In genomic region chr1:162151900-162152829, GRCh38 we compare ENCODE assay signal across 1 cellular context.
TF ChIP-seq lines count a peak whose summit lies in the region.

No MANE protein-coding gene starts in this region.

TF ChIP-seq in K562, 482 proteins besides CTCF, POLR2A, EP300 and RAD21 (continued from another document and continues in another):
- TF ChIP-seq SMAD1 (IDR thresholded peaks at IDR 0.05; ENCODE audit: low read depth, low read length, partially characterized antibody) (no peak), THAP12 (CRISPR knock-in tag; IDR thresholded peaks at IDR 0.05) (no peak), GABPB2 (CRISPR knock-in tag; conservative IDR thresholded peaks at IDR 0.05) (no peak), ZNF134 (CRISPR knock-in tag; conservative IDR thresholded peaks at IDR 0.05) (no peak), XRCC5 (IDR thresholded peaks at IDR 0.05; ENCODE audit: low read depth, low read length) (no peak), CAMTA2 (CRISPR knock-in tag; conservative IDR thresholded peaks at IDR 0.05) (no peak), BACH1 (tag; IDR thresholded peaks at IDR 0.05) (no peak), KLF13 (tag; IDR thresholded peaks at IDR 0.05; ENCODE audit: borderline replicate concordance, low read depth) (no peak), TCF7 (IDR thresholded peaks at IDR 0.05; ENCODE audit: borderline replicate concordance) (no peak), TEAD1 (CRISPR knock-in tag; IDR thresholded peaks at IDR 0.05) (peak in 1 of 2 experiments; percentile 54; a peak in 1 of 4 replicates), PREB (CRISPR knock-in tag; IDR thresholded peaks at IDR 0.05) (no peak), MTA3 (IDR thresholded peaks at IDR 0.05; ENCODE audit: borderline replicate concordance) (no peak), FOXA3 (CRISPR knock-in tag; conservative IDR thresholded peaks at IDR 0.05 in 1 of 2, IDR thresholded peaks at IDR 0.05 in 1 of 2) (peak in 1 of 2 experiments; percentile 46; a peak in 1 of 4 replicates), WHSC1 (IDR thresholded peaks at IDR 0.05; ENCODE audit: low read length) (no peak), ZNF274 (IDR thresholded peaks at IDR 0.05; ENCODE audit: borderline replicate concordance, low read depth, low read length) (no peak), NKRF (IDR thresholded peaks at IDR 0.05; ENCODE audit: borderline replicate concordance) (no peak), ZNF263 (CRISPR knock-in tag; IDR thresholded peaks at IDR 0.05; ENCODE audit: borderline replicate concordance) (0 out of 2 replicates have a peak, but pooled peaks have one; percentile 44), NR3C1 (CRISPR knock-in tag; IDR thresholded peaks at IDR 0.05) (no peak), UBTF (IDR thresholded peaks at IDR 0.05; ENCODE audit: borderline replicate concordance in 1 of 2, low read depth in 2 of 2, low read length in 2 of 2) (no peak), CEBPB (tag; IDR thresholded peaks at IDR 0.05) (peak; percentile 87), ESRRA (IDR thresholded peaks at IDR 0.05; ENCODE audit: borderline replicate concordance, low read depth) (no peak), KLF6 (CRISPR knock-in tag; IDR thresholded peaks at IDR 0.05; ENCODE audit: borderline replicate concordance) (no peak), HNRNPH1 (optimal IDR thresholded peaks at IDR 0.05; ENCODE audit: low read depth, low read length) (no peak), E2F3 (CRISPR knock-in tag; IDR thresholded peaks at IDR 0.05) (no peak), TFAP4 (CRISPR knock-in tag; IDR thresholded peaks at IDR 0.05; ENCODE audit: borderline replicate concordance) (peak; percentile 72; the same call in 1 of the 2 replicates), ZNF253 (CRISPR knock-in tag; conservative IDR thresholded peaks at IDR 0.05) (no peak), ATF7 (IDR thresholded peaks at IDR 0.05) (peak; percentile 88), KDM1A (IDR thresholded peaks at IDR 0.05) (peak in 1 of 2 experiments; percentile 19; a peak in 1 of 4 replicates), MED1 (CRISPR knock-in tag; IDR thresholded peaks at IDR 0.05; ENCODE audit: borderline replicate concordance) (no peak), RBM17 (IDR thresholded peaks at IDR 0.05; ENCODE audit: borderline replicate concordance, low read depth, low read length) (no peak), FUS (optimal IDR thresholded peaks at IDR 0.05; ENCODE audit: low read depth, low read length) (no peak), JUNB (CRISPR knock-in tag; conservative IDR thresholded peaks at IDR 0.05) (no peak), CBX2 (IDR thresholded peaks at IDR 0.05; ENCODE audit: insufficient read depth, low read length, poor library complexity, severe bottlenecking) (no peak), HDAC1 (IDR thresholded peaks at IDR 0.05) (no peak), ZBTB1 (CRISPR knock-in tag; IDR thresholded peaks at IDR 0.05; ENCODE audit: borderline replicate concordance, low read depth) (no peak), THRAP3 (IDR thresholded peaks at IDR 0.05; ENCODE audit: borderline replicate concordance) (no peak), SIX5 (IDR thresholded peaks at IDR 0.05; ENCODE audit: borderline replicate concordance in 1 of 2, insufficient read depth in 1 of 2, low read depth in 1 of 2, low read length in 2 of 2) (no peak), ARNT (IDR thresholded peaks at IDR 0.05) (no peak), FOXK1 (CRISPR knock-in tag; IDR thresholded peaks at IDR 0.05; ENCODE audit: borderline replicate concordance) (no peak), ATF1 (CRISPR knock-in tag; IDR thresholded peaks at IDR 0.05) (no peak), ATF1 (tag; IDR thresholded peaks at IDR 0.05) (0 out of 2 replicates have a peak, but pooled peaks have one; percentile 19), ELF2 (CRISPR knock-in tag; IDR thresholded peaks at IDR 0.05) (no peak), SMARCA5 (IDR thresholded peaks at IDR 0.05) (no peak), CEBPG (CRISPR knock-in tag; IDR thresholded peaks at IDR 0.05) (peak; percentile 90), CEBPG (tag; conservative IDR thresholded peaks at IDR 0.05 in 1 of 2, IDR thresholded peaks at IDR 0.05 in 1 of 2) (peak; percentile 95 to 96), MYNN (IDR thresholded peaks at IDR 0.05) (no peak), MYNN (CRISPR knock-in tag; IDR thresholded peaks at IDR 0.05) (no peak), SAFB (IDR thresholded peaks at IDR 0.05; ENCODE audit: borderline replicate concordance, low read depth, low read length) (no peak), SRF (CRISPR knock-in tag; IDR thresholded peaks at IDR 0.05) (no peak), ARID1B (IDR thresholded peaks at IDR 0.05) (no peak), ARID3B (CRISPR knock-in tag; IDR thresholded peaks at IDR 0.05; ENCODE audit: borderline replicate concordance) (no peak), EWSR1 (IDR thresholded peaks at IDR 0.05; ENCODE audit: borderline replicate concordance, low read depth, partially characterized antibody) (no peak)
- TF ChIP-seq, protein P1, sequence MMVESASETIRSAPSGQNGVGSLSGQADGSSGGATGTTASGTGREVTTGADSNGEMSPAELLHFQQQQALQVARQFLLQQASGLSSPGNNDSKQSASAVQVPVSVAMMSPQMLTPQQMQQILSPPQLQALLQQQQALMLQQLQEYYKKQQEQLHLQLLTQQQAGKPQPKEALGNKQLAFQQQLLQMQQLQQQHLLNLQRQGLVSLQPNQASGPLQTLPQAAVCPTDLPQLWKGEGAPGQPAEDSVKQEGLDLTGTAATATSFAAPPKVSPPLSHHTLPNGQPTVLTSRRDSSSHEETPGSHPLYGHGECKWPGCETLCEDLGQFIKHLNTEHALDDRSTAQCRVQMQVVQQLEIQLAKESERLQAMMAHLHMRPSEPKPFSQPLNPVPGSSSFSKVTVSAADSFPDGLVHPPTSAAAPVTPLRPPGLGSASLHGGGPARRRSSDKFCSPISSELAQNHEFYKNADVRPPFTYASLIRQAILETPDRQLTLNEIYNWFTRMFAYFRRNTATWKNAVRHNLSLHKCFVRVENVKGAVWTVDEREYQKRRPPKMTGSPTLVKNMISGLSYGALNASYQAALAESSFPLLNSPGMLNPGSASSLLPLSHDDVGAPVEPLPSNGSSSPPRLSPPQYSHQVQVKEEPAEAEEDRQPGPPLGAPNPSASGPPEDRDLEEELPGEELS (CRISPR knock-in tag; IDR thresholded peaks at IDR 0.05; ENCODE audit: borderline replicate concordance): no peak
- TF ChIP-seq, protein P2, sequence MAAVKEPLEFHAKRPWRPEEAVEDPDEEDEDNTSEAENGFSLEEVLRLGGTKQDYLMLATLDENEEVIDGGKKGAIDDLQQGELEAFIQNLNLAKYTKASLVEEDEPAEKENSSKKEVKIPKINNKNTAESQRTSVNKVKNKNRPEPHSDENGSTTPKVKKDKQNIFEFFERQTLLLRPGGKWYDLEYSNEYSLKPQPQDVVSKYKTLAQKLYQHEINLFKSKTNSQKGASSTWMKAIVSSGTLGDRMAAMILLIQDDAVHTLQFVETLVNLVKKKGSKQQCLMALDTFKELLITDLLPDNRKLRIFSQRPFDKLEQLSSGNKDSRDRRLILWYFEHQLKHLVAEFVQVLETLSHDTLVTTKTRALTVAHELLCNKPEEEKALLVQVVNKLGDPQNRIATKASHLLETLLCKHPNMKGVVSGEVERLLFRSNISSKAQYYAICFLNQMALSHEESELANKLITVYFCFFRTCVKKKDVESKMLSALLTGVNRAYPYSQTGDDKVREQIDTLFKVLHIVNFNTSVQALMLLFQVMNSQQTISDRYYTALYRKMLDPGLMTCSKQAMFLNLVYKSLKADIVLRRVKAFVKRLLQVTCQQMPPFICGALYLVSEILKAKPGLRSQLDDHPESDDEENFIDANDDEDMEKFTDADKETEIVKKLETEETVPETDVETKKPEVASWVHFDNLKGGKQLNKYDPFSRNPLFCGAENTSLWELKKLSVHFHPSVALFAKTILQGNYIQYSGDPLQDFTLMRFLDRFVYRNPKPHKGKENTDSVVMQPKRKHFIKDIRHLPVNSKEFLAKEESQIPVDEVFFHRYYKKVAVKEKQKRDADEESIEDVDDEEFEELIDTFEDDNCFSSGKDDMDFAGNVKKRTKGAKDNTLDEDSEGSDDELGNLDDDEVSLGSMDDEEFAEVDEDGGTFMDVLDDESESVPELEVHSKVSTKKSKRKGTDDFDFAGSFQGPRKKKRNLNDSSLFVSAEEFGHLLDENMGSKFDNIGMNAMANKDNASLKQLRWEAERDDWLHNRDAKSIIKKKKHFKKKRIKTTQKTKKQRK (IDR thresholded peaks at IDR 0.05; ENCODE audit: borderline replicate concordance, low read depth, low read length): no peak
- TF ChIP-seq, protein P3, sequence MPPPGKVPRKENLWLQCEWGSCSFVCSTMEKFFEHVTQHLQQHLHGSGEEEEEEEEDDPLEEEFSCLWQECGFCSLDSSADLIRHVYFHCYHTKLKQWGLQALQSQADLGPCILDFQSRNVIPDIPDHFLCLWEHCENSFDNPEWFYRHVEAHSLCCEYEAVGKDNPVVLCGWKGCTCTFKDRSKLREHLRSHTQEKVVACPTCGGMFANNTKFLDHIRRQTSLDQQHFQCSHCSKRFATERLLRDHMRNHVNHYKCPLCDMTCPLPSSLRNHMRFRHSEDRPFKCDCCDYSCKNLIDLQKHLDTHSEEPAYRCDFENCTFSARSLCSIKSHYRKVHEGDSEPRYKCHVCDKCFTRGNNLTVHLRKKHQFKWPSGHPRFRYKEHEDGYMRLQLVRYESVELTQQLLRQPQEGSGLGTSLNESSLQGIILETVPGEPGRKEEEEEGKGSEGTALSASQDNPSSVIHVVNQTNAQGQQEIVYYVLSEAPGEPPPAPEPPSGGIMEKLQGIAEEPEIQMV (tag; conservative IDR thresholded peaks at IDR 0.05; ENCODE audit: low read depth): no peak
